In genomic region chr9:83060557-83060956, GRCh38 we compare ENCODE assay signal across 15 cellular contexts.
DNase-seq lines count a peak whose midpoint lies in the region; ATAC-seq, FAIRE-seq and TF ChIP-seq lines count a peak whose summit lies in the region.
"Had no signal": no experiment of that assay in that cellular context is flagged by ENCODE, and none has a peak within 500 bp of the region (broad histone marks: within the 10 kb centered on the region; RNA-seq: fewer than 3 reads in every experiment).

No MANE protein-coding gene starts in this region.

- no peak for TF ChIP-seq CTCF in coronary artery (IDR thresholded peaks at IDR 0.05)

- DNase-seq in DMS153 (lab: John Stamatoyannopoulos, UW) (peak; percentile 98), NCI-H2081 (lab: John Stamatoyannopoulos, UW) (peak; percentile 65 to 86), RCC 7860 (ENCODE audit: low spot score) (peak; percentile 30), coronary artery (ENCODE audit: low spot score) (no peak)
- DNase-seq in activated CD4-positive, alpha-beta T cell treated with anti-CD3 and anti-CD28 coated beads, Interleukin-2, amount 50 U/mL, for 1 hour = no peak
- DNase-seq: activated CD8-positive, alpha-beta memory T cell treated with anti-CD3 and anti-CD28 coated beads, Interleukin-2, amount 50 U/mL, for 4 hours; caudate nucleus; HFFc6; psoas muscle; stimulated activated CD4-positive, alpha-beta T cell treated with anti-CD3 and anti-CD28 coated beads, Interleukin-4, amount 100 ng/mL, for 24 hours; stimulated activated naive CD4-positive, alpha-beta T cell treated with Interleukin-2 at 50 U/mL for 16 hours had no signal

- no peak for ATAC-seq in HG03442 (IDR thresholded peaks at IDR 0.05; ENCODE audit: unreplicated experiment)
- ATAC-seq in GM19467 (IDR thresholded peaks at IDR 0.05; ENCODE audit: unreplicated experiment) = no peak
- ATAC-seq: activated naive CD4-positive, alpha-beta T cell treated with anti-CD3 and anti-CD28 coated beads, Interleukin-2, amount 50 U/mL, for 72 hours; psoas muscle had no signal

- no peaks in the 10 kb centered on the region for H3K36me3 ChIP-seq in mucosa of rectum (ENCODE audit: control insufficient read depth in 2 of 2, insufficient read depth in 2 of 2, low read length in 2 of 2)

- peak overlapping the region; percentile 92 to 95 for H3K27ac ChIP-seq in mucosa of rectum (ENCODE audit: low read depth in 2 of 2, low read length in 2 of 2)
- H3K27ac ChIP-seq in coronary artery = no peak overlapping the region
- H3K27ac ChIP-seq: psoas muscle had no signal

- no peaks in the 10 kb centered on the region for H3K27me3 ChIP-seq in mucosa of rectum (ENCODE audit: control insufficient read depth in 2 of 2, insufficient read depth in 2 of 2, low read length in 2 of 2)

- FAIRE-seq in RCC 7860 (lab: Jason Lieb, UNC) = no peak

- peak overlapping the region in 1 of 2 donors; percentile 17 for H3K9ac ChIP-seq in mucosa of rectum (ENCODE audit: low read depth in 1 of 2, low read length in 2 of 2)

- H3K9me3 ChIP-seq in mucosa of rectum (ENCODE audit: control insufficient read depth in 2 of 2, low read length in 2 of 2) = no peaks in the 10 kb centered on the region
- H3K9me3 ChIP-seq: psoas muscle had no signal

- peak overlapping the region; percentile 64 to 66 for H3K4me3 ChIP-seq in mucosa of rectum (ENCODE audit: low read length in 2 of 2)
- H3K4me3 ChIP-seq in coronary artery = no peak overlapping the region
- H3K4me3 ChIP-seq: psoas muscle had no signal

- H3K4me1 ChIP-seq in mucosa of rectum (ENCODE audit: control insufficient read depth in 2 of 2, insufficient read depth in 2 of 2, low read length in 2 of 2) = peaks cover 8 to 30% of the 10 kb centered on the region in 2 donors

Comparison
In these comparisons a context has a peak if more than half of its experiments do, and no peak if none do; other contexts are left out.
1. DNase-seq: peak in DMS153 (single experiment), NCI-H2081 (2 of 2) and RCC 7860 (single experiment); none in coronary artery (single experiment) and activated CD4-positive, alpha-beta T cell treated with anti-CD3 and anti-CD28 coated beads, Interleukin-2, amount 50 U/mL, for 1 hour (single experiment).
2. H3K27ac ChIP-seq: peak in mucosa of rectum (2 of 2); none in coronary artery (0 of 2).